ENCODE assay signal across 15 cellular contexts in genomic region chr17:50696365-50696879, GRCh38.
DNase-seq lines count a peak whose midpoint lies in the region; ATAC-seq lines count a peak whose summit lies in the region.
"Had no signal": no experiment of that assay in that cellular context is flagged by ENCODE, and none has a peak within 500 bp of the region (broad histone marks: within the 10 kb centered on the region; RNA-seq: fewer than 3 reads in every experiment).

No MANE protein-coding gene starts in this region.

- no peak for DNase-seq in activated naive CD4-positive, alpha-beta T cell treated with anti-CD3 and anti-CD28 coated beads, Interleukin-2, amount 10 ng/mL, durations not matched to agents 7 days and 5 days
- DNase-seq in activated naive CD4-positive, alpha-beta T cell (lab: John Stamatoyannopoulos, UW), result no peak
- DNase-seq in MV-4-11 (lab: John Stamatoyannopoulos, UW), result peak; percentile 65
- no peak for DNase-seq in activated naive CD8-positive, alpha-beta T cell treated with anti-CD3 and anti-CD28 coated beads, Interleukin-2, amount 50 U/mL, for 24 hours
- DNase-seq in COLO829 (ENCODE audit: low spot score), result no peak
- DNase-seq: AML-193; CD4-positive, CD25-positive, alpha-beta regulatory T cell; HCEC 1CT; NCI-H1092; NCI-H2227 treated with DMSO at 0.1 percent for 48 hours; NCI-H526 treated with DMSO at 0.1 percent for 48 hours; NK-92 treated with Interleukin-12 subunit alpha and Interleukin-12 subunit beta, amount 100 ng/mL, for 24 hours had no signal

- peak overlapping the region; percentile 37 for H3K27ac Mint-ChIP-seq in activated naive CD4-positive, alpha-beta T cell treated with anti-CD3 and anti-CD28 coated beads, Interleukin-2, amount 10 ng/mL, durations not matched to agents 7 days and 5 days
- H3K27ac Mint-ChIP-seq in activated naive CD8-positive, alpha-beta T cell treated with anti-CD3 and anti-CD28 coated beads, Interleukin-2, amount 50 U/mL, for 24 hours, result peak overlapping the region; percentile 29
- H3K27ac Mint-ChIP-seq in stimulated activated memory B cell treated with anti-CD40 and anti-IgM and Interleukin-4, amounts not matched to agents 10 μg/mL and 1 μg/mL and 100 μg/mL, for 72 hours, result peak overlapping the region; percentile 18

- no peaks in the 10 kb centered on the region for H3K9me3 Mint-ChIP-seq in activated naive CD4-positive, alpha-beta T cell treated with anti-CD3 and anti-CD28 coated beads, Interleukin-2, amount 10 ng/mL, durations not matched to agents 7 days and 5 days
- H3K9me3 Mint-ChIP-seq in activated naive CD8-positive, alpha-beta T cell treated with anti-CD3 and anti-CD28 coated beads, Interleukin-2, amount 50 U/mL, for 24 hours, result no peaks in the 10 kb centered on the region
- H3K9me3 Mint-ChIP-seq in stimulated activated memory B cell treated with anti-CD40 and anti-IgM and Interleukin-4, amounts not matched to agents 10 μg/mL and 1 μg/mL and 100 μg/mL, for 72 hours, result no peaks in the 10 kb centered on the region
- H3K9me3 Mint-ChIP-seq: CD4-positive, CD25-positive, alpha-beta regulatory T cell had no signal

- no peaks in the 10 kb centered on the region for H3K27me3 Mint-ChIP-seq in activated naive CD4-positive, alpha-beta T cell treated with anti-CD3 and anti-CD28 coated beads, Interleukin-2, amount 10 ng/mL, durations not matched to agents 7 days and 5 days
- no peaks in the 10 kb centered on the region for H3K27me3 Mint-ChIP-seq in activated naive CD8-positive, alpha-beta T cell treated with anti-CD3 and anti-CD28 coated beads, Interleukin-2, amount 50 U/mL, for 24 hours
- no peaks in the 10 kb centered on the region for H3K27me3 Mint-ChIP-seq in stimulated activated memory B cell treated with anti-CD40 and anti-IgM and Interleukin-4, amounts not matched to agents 10 μg/mL and 1 μg/mL and 100 μg/mL, for 72 hours
- H3K27me3 Mint-ChIP-seq: CD4-positive, CD25-positive, alpha-beta regulatory T cell had no signal

- peaks cover 60% of the 10 kb centered on the region for H3K36me3 Mint-ChIP-seq in activated naive CD4-positive, alpha-beta T cell treated with anti-CD3 and anti-CD28 coated beads, Interleukin-2, amount 10 ng/mL, durations not matched to agents 7 days and 5 days
- peaks cover 48% of the 10 kb centered on the region for H3K36me3 Mint-ChIP-seq in activated naive CD8-positive, alpha-beta T cell treated with anti-CD3 and anti-CD28 coated beads, Interleukin-2, amount 50 U/mL, for 24 hours (ENCODE audit: low read depth)
- H3K36me3 Mint-ChIP-seq in stimulated activated memory B cell treated with anti-CD40 and anti-IgM and Interleukin-4, amounts not matched to agents 10 μg/mL and 1 μg/mL and 100 μg/mL, for 72 hours, result peaks cover 63% of the 10 kb centered on the region

- no peak overlapping the region for H3K4me3 Mint-ChIP-seq in activated naive CD4-positive, alpha-beta T cell treated with anti-CD3 and anti-CD28 coated beads, Interleukin-2, amount 10 ng/mL, durations not matched to agents 7 days and 5 days
- no peak overlapping the region for H3K4me3 Mint-ChIP-seq in activated naive CD8-positive, alpha-beta T cell treated with anti-CD3 and anti-CD28 coated beads, Interleukin-2, amount 50 U/mL, for 24 hours
- H3K4me3 Mint-ChIP-seq in stimulated activated memory B cell treated with anti-CD40 and anti-IgM and Interleukin-4, amounts not matched to agents 10 μg/mL and 1 μg/mL and 100 μg/mL, for 72 hours, result no peak overlapping the region
- H3K4me3 Mint-ChIP-seq: CD4-positive, CD25-positive, alpha-beta regulatory T cell had no signal

- peaks cover 21% of the 10 kb centered on the region for H3K4me1 Mint-ChIP-seq in activated naive CD4-positive, alpha-beta T cell treated with anti-CD3 and anti-CD28 coated beads, Interleukin-2, amount 10 ng/mL, durations not matched to agents 7 days and 5 days
- H3K4me1 Mint-ChIP-seq in activated naive CD8-positive, alpha-beta T cell treated with anti-CD3 and anti-CD28 coated beads, Interleukin-2, amount 50 U/mL, for 24 hours, result peaks cover 2% of the 10 kb centered on the region
- peaks cover 6% of the 10 kb centered on the region for H3K4me1 Mint-ChIP-seq in stimulated activated memory B cell treated with anti-CD40 and anti-IgM and Interleukin-4, amounts not matched to agents 10 μg/mL and 1 μg/mL and 100 μg/mL, for 72 hours

- CTCF ChIA-PET in activated naive CD4-positive, alpha-beta T cell treated with anti-CD3 and anti-CD28 coated beads, Interleukin-2, amount 10 ng/mL, durations not matched to agents 7 days and 5 days (lab: Charles Lee), result interaction anchor here (0.7 to 6.4 kb wide), 3 partner anchors 9 to 69 kb away, joined by 3 to 81 read pairs (median 4); no protein-coding TSS in a partner anchor

- ATAC-seq in activated naive CD8-positive, alpha-beta T cell treated with anti-CD3 and anti-CD28 coated beads, Interleukin-2, amount 50 U/mL, for 24 hours, result no peak
- no peak for ATAC-seq in stimulated activated memory B cell treated with anti-CD40 and anti-IgM and Interleukin-4, amounts not matched to agents 10 μg/mL and 1 μg/mL and 100 μg/mL, for 72 hours
- ATAC-seq in GM21515 (IDR thresholded peaks at IDR 0.05; ENCODE audit: unreplicated experiment) (no peak), HG02973 (IDR thresholded peaks at IDR 0.05; ENCODE audit: unreplicated experiment) (no peak)
